Comparison of ENCODE assay signal across 27 cellular contexts in the genomic region with DNA sequence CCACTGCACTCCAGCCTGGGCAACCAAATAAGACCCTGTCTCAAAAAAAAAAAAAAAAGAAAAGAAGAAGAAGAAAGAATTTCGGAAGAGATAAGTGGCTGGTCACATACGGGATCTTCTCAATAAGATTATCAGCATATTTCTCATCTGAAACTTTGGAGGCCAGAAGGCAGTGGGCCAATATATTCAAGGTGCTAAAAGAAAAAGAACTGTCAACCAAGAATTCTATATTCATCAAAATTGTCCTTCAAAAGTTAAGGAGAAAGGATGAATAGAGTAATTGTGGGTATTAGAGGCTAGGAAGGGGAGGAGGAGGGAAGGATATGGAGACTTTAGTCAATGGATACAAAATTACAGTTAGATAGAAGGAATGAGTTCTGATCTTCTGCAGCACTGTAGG. TPM values are rescaled to one million over a fixed set of nuclear protein-coding genes. Genes with fewer than 3 reads are reported as not detected.
"Had no signal": no experiment of that assay in that cellular context is flagged by ENCODE, and none has a peak within 500 bp of the region (broad histone marks: within the 10 kb centered on the region; RNA-seq: fewer than 3 reads in every experiment).

No MANE protein-coding gene starts in this region.

- H3K4me1 ChIP-seq: stomach, suprapubic skin, testis, thyroid gland, tibial artery, tibial nerve, transverse colon, upper lobe of left lung, upper lobe of right lung, uterus, vagina had no signal

- H3K27ac ChIP-seq: stomach, suprapubic skin, testis, thoracic aorta, thyroid gland, tibial artery, tibial nerve, transverse colon, upper lobe of left lung, upper lobe of right lung, uterus, vagina had no signal

- DNase-seq: stimulated activated CD4-positive, alpha-beta T cell treated with anti-CD3 and anti-CD28 coated beads, Interleukin-2, amount 100 ng/mL, for 48 hours; stimulated activated CD4-positive, alpha-beta T cell treated with anti-CD3 and anti-CD28 coated beads, Interleukin-4, amount 100 ng/mL, for 1 hour; stimulated activated CD4-positive, alpha-beta T cell treated with anti-CD3 and anti-CD28 coated beads, Interleukin-4, amount 100 ng/mL, for 24 hours; stimulated activated CD4-positive, alpha-beta T cell treated with anti-CD3 and anti-CD28 coated beads, Interleukin-4, amount 100 ng/mL, for 4 hours; stimulated activated CD8-positive, alpha-beta memory T cell treated with anti-CD3 and anti-CD28 coated beads, Interleukin-4, amount 100 ng/mL, for 48 hours; stimulated activated naive B cell treated with anti-CD40 and anti-IgM and Interleukin-4, amounts not matched to agents 10 μg/mL and 1 μg/mL and 100 μg/mL, for 72 hours; stimulated activated naive CD4-positive, alpha-beta T cell; stimulated activated naive CD4-positive, alpha-beta T cell treated with Interleukin-2 at 50 U/mL for 16 hours; stimulated activated naive CD8-positive, alpha-beta T cell treated with anti-CD3 and anti-CD28 coated beads, Interleukin-15, amount 100 ng/mL, for 72 hours; stimulated activated naive CD8-positive, alpha-beta T cell treated with anti-CD3 and anti-CD28 coated beads, Interleukin-15, Interleukin-2, amounts not matched to agents 100 U/mL and 50 U/mL, for 24 hours; stomach; substantia nigra; testis; thyroid gland; tibial artery; transverse colon; trophoblast cell; upper lobe of left lung; upper lobe of right lung; uterus had no signal

- H3K27me3 ChIP-seq: stomach, suprapubic skin, testis, thyroid gland, tibial artery, tibial nerve, transverse colon, upper lobe of left lung, upper lobe of right lung, uterus, vagina had no signal

- H3K36me3 ChIP-seq: stomach, suprapubic skin, thoracic aorta, thyroid gland, tibial artery, tibial nerve, transverse colon, upper lobe of left lung, upper lobe of right lung, uterus, vagina had no signal

- ATAC-seq: stimulated activated effector memory CD8-positive, alpha-beta T cell treated with anti-CD3 and anti-CD28 coated beads, Interleukin-12 subunit alpha, Interleukin-12 subunit beta, amount 100 ng/mL, for 72 hours; stimulated activated memory B cell treated with anti-CD40 and anti-IgM and Interleukin-4, amounts not matched to agents 10 μg/mL and 1 μg/mL and 100 μg/mL, for 72 hours; stimulated activated naive B cell treated with anti-CD40 and anti-IgM and Interleukin-4, amounts not matched to agents 10 μg/mL and 1 μg/mL and 100 μg/mL, for 72 hours; stimulated activated naive CD8-positive, alpha-beta T cell treated with anti-CD3 and anti-CD28 coated beads, Interleukin-15, amount 100 ng/mL, for 72 hours; stimulated activated naive CD8-positive, alpha-beta T cell treated with anti-CD3 and anti-CD28 coated beads, Interleukin-15, Interleukin-2, amounts not matched to agents 100 U/mL and 50 U/mL, for 24 hours; upper lobe of right lung had no signal

- H3K4me3 ChIP-seq: stomach, suprapubic skin, testis, thoracic aorta, thyroid gland, tibial artery, tibial nerve, transverse colon, upper lobe of left lung, upper lobe of right lung, uterus, vagina had no signal

- FAIRE-seq: urothelium cell line had no signal

- H3K9me3 ChIP-seq: testis, thyroid gland had no signal

RNA-seq across cellular contexts. Expression of gene NANOS1, which starts 43.9 kb away (rescaled TPM):
- total RNA-seq: vagina had no signal
